10 cellular contexts compared by ENCODE assay signal in genomic region chr3:49691481-49691880, GRCh38. TPM values are rescaled to one million over a fixed set of nuclear protein-coding genes. Genes with fewer than 3 reads are reported as not detected.
DNase-seq lines count a peak whose midpoint lies in the region; ATAC-seq and TF ChIP-seq lines count a peak whose summit lies in the region.
"Not testable (repeated sequence)": the region's sequence is repeated elsewhere in the genome, so short reads cannot be mapped to it uniquely, and the experiment has no call there.
"Had no signal": no experiment of that assay in that cellular context is flagged by ENCODE, and none has a peak within 500 bp of the region (broad histone marks: within the 10 kb centered on the region; RNA-seq: fewer than 3 reads in every experiment).

No MANE protein-coding gene starts in this region.

- not testable (repeated sequence) for H3K27me3 Mint-ChIP-seq in activated B cell treated with CpG ODN at 0.5 μM for 24 hours; activated T-helper 17 cell treated with anti-CD3 and anti-CD28 coated beads, Interleukin-2, amount 50 U/mL, for 72 hours; naive thymus-derived CD4-positive, alpha-beta T cell

- H3K9me3 Mint-ChIP-seq in activated B cell treated with CpG ODN at 0.5 μM for 24 hours; activated T-helper 17 cell treated with anti-CD3 and anti-CD28 coated beads, Interleukin-2, amount 50 U/mL, for 72 hours; naive thymus-derived CD4-positive, alpha-beta T cell: not testable (repeated sequence)

- peak overlapping the region in 6 of 11 experiments; percentile 80 to 94 (median 88); a peak in 6 of 22 replicates for H3K4me2 ChIP-seq in BLaER1 treated with 17β-estradiol and CSF1 and Interleukin-3, amounts not matched to agents 10 nM and 100 nM
- H3K4me2 ChIP-seq in HCT116 (ENCODE audit: low read length) (0 out of 2 replicates have a peak overlapping the region, but pooled peaks have one; percentile 87), hepatocyte (peak overlapping the region; percentile 93)

- not testable (repeated sequence) for BruUV-seq in HCT116 (replicated peaks; lab: Mats Ljungman, UMichigan)

- not testable (repeated sequence) for H3K4me3 ChIP-seq in BLaER1 treated with 17β-estradiol and CSF1 and Interleukin-3, amounts not matched to agents 10 nM and 100 nM; HCT116 (replicated peaks in 1 of 2; ENCODE audit: low read depth in 1 of 2, low read length in 2 of 2); hepatocyte; naive thymus-derived CD4-positive, alpha-beta T cell (ENCODE audit: low read length)
- peak overlapping the region in 1 of 4 donors; percentile 97 for H3K4me3 ChIP-seq in gastrocnemius medialis

- not testable (repeated sequence) for H3K27ac Mint-ChIP-seq in activated B cell treated with CpG ODN at 0.5 μM for 24 hours; activated T-helper 17 cell treated with anti-CD3 and anti-CD28 coated beads, Interleukin-2, amount 50 U/mL, for 72 hours
- H3K27ac Mint-ChIP-seq in naive thymus-derived CD4-positive, alpha-beta T cell: peak overlapping the region in 1 of 9 donors; percentile 10

- intact Hi-C loops in HCT116 (cut with micrococcal nuclease); activated B cell treated with CpG ODN at 0.5 μM for 24 hours (cut with micrococcal nuclease); naive thymus-derived CD4-positive, alpha-beta T cell (cut with micrococcal nuclease); gastrocnemius medialis (cut with DNase I; ENCODE audit: low total_unique reads): not testable (repeated sequence)

- not testable (repeated sequence) for H2AFZ ChIP-seq in HCT116 (ENCODE audit: low read depth, low read length, poor library complexity, severe bottlenecking); hepatocyte

- RAD21 ChIA-PET in HCT116 (lab: Charles Lee; ENCODE audit: low non-redundant PET in 1 of 2, low total read pairs in 2 of 2, uncharacterized antibody in 2 of 2, unreplicated experiment in 2 of 2): not testable (repeated sequence)

- H3K36me3 Mint-ChIP-seq in activated B cell treated with CpG ODN at 0.5 μM for 24 hours (ENCODE audit: low read depth); naive thymus-derived CD4-positive, alpha-beta T cell: not testable (repeated sequence)
- peaks cover 20% of the 10 kb centered on the region for H3K36me3 Mint-ChIP-seq in activated T-helper 17 cell treated with anti-CD3 and anti-CD28 coated beads, Interleukin-2, amount 50 U/mL, for 72 hours (ENCODE audit: low read depth)

- in situ Hi-C loops in gastrocnemius medialis (cut with MboI; ENCODE audit: low sequenced_read_pairs in 4 of 4): not testable (repeated sequence)

- peaks cover 0 to 29% (median 16%) of the 10 kb centered on the region in 11 experiments; a peak in 13 of 22 replicates for H4K20me1 ChIP-seq in BLaER1 treated with 17β-estradiol and CSF1 and Interleukin-3, amounts not matched to agents 10 nM and 100 nM
- not testable (repeated sequence) for H4K20me1 ChIP-seq in HCT116 (ENCODE audit: insufficient read depth); hepatocyte (ENCODE audit: insufficient read depth, poor library complexity, severe bottlenecking)

- H3K36me3 ChIP-seq in BLaER1 treated with 17β-estradiol and CSF1 and Interleukin-3, amounts not matched to agents 10 nM and 100 nM: peaks cover 0 to 16% (median 0%) of the 10 kb centered on the region in 11 experiments; a peak in 1 of 22 replicates
- H3K36me3 ChIP-seq in HCT116 (ENCODE audit: control insufficient read depth in 1 of 2, insufficient read depth in 2 of 2, low read length in 2 of 2); hepatocyte (replicated peaks; ENCODE audit: insufficient read depth, low read depth); naive thymus-derived CD4-positive, alpha-beta T cell (ENCODE audit: control insufficient read depth in 2 of 3, insufficient read depth in 3 of 3, low read length in 3 of 3); gastrocnemius medialis: not testable (repeated sequence)

- H3K9me2 ChIP-seq in HCT116 (ENCODE audit: insufficient read depth); hepatocyte (replicated peaks; ENCODE audit: insufficient read depth): not testable (repeated sequence)

- H3K27ac ChIP-seq in BLaER1 treated with 17β-estradiol and CSF1 and Interleukin-3, amounts not matched to agents 10 nM and 100 nM; HCT116 (ENCODE audit: low read depth, low read length); hepatocyte; naive thymus-derived CD4-positive, alpha-beta T cell (ENCODE audit: low read depth, low read length): not testable (repeated sequence)
- peak overlapping the region; percentile 92 to 99 (median 96) for H3K27ac ChIP-seq in gastrocnemius medialis

- H3K9me3 ChIP-seq in BLaER1 treated with 17β-estradiol and CSF1 and Interleukin-3, amounts not matched to agents 10 nM and 100 nM (replicated peaks in 1 of 11); HCT116 (ENCODE audit: control insufficient read depth in 1 of 2, insufficient read depth in 1 of 2, low read depth in 1 of 2, low read length in 2 of 2); hepatocyte (ENCODE audit: low read depth); naive thymus-derived CD4-positive, alpha-beta T cell (ENCODE audit: control insufficient read depth in 2 of 3, low read length in 3 of 3); gastrocnemius medialis: not testable (repeated sequence)

- H3K4me1 Mint-ChIP-seq in activated B cell treated with CpG ODN at 0.5 μM for 24 hours: peaks cover 36% of the 10 kb centered on the region
- not testable (repeated sequence) for H3K4me1 Mint-ChIP-seq in activated T-helper 17 cell treated with anti-CD3 and anti-CD28 coated beads, Interleukin-2, amount 50 U/mL, for 72 hours
- H3K4me1 Mint-ChIP-seq in naive thymus-derived CD4-positive, alpha-beta T cell: peaks cover 20 to 52% (median 43%) of the 10 kb centered on the region in 7 donors

- not testable (repeated sequence) for TF ChIP-seq RAD21 in HCT116 (IDR thresholded peaks at IDR 0.05; ENCODE audit: low read depth)

- peaks cover 17% of the 10 kb centered on the region for H3K79me2 ChIP-seq in HCT116 (ENCODE audit: insufficient read depth, low read length)
- peaks cover 45% of the 10 kb centered on the region for H3K79me2 ChIP-seq in hepatocyte

- not testable (repeated sequence) for TF ChIP-seq CTCF in HCT116 (IDR thresholded peaks at IDR 0.05 in 2 of 3, conservative IDR thresholded peaks at IDR 0.05 in 1 of 3; ENCODE audit: borderline replicate concordance in 1 of 3, insufficient read depth in 1 of 3, low read depth in 2 of 3, low read length in 2 of 3); activated B cell treated with CpG ODN at 0.5 μM for 24 hours (IDR thresholded peaks at IDR 0.05); hepatocyte (IDR thresholded peaks at IDR 0.05; ENCODE audit: poor library complexity); gastrocnemius medialis (IDR thresholded peaks at IDR 0.05 in 4 of 5, conservative IDR thresholded peaks at IDR 0.05 in 1 of 5)

- DNase-seq in HCT116 (ENCODE audit: low read depth, low spot score); activated B cell treated with CpG ODN at 0.5 μM for 24 hours; hepatocyte (ENCODE audit: low spot score); naive thymus-derived CD4-positive, alpha-beta T cell; gastrocnemius medialis: not testable (repeated sequence)

- peak overlapping the region in 5 of 11 experiments; percentile 44 to 95 (median 92); a peak in 8 of 22 replicates for H3K9ac ChIP-seq in BLaER1 treated with 17β-estradiol and CSF1 and Interleukin-3, amounts not matched to agents 10 nM and 100 nM
- H3K9ac ChIP-seq in HCT116 (ENCODE audit: low read length): not testable (repeated sequence)

- POLR2A ChIA-PET in HCT116 (lab: Charles Lee); activated B cell treated with CpG ODN at 0.5 μM for 24 hours (lab: Charles Lee); naive thymus-derived CD4-positive, alpha-beta T cell (lab: Charles Lee): not testable (repeated sequence)

- not testable (repeated sequence) for TF ChIP-seq POLR2A in HCT116 (IDR thresholded peaks at IDR 0.05; ENCODE audit: borderline replicate concordance, extremely low read depth, insufficient read depth, insufficient read length); gastrocnemius medialis (IDR thresholded peaks at IDR 0.05)

- H3K4me1 ChIP-seq in BLaER1 treated with 17β-estradiol and CSF1 and Interleukin-3, amounts not matched to agents 10 nM and 100 nM: peaks cover 22 to 28% (median 25%) of the 10 kb centered on the region in 10 experiments
- H3K4me1 ChIP-seq in HCT116 (ENCODE audit: control insufficient read depth in 1 of 2, insufficient read depth in 2 of 2, low read length in 2 of 2) (peaks cover 4 to 14% of the 10 kb centered on the region in 2 experiments; a peak in 3 of 4 replicates), gastrocnemius medialis (peaks cover 57 to 79% of the 10 kb centered on the region in 2 donors)
- not testable (repeated sequence) for H3K4me1 ChIP-seq in hepatocyte (ENCODE audit: insufficient read depth)
- peaks cover 6 to 13% of the 10 kb centered on the region in 2 donors for H3K4me1 ChIP-seq in naive thymus-derived CD4-positive, alpha-beta T cell (ENCODE audit: control insufficient read depth in 2 of 2, insufficient read depth in 2 of 2, low read length in 2 of 2)

- 98% methylated on average over 3 of the region's 3 CpGs for WGBS in hepatocyte (ENCODE audit: low lambda C conversion rate, missing lambda C conversion rate)

- not testable (repeated sequence) for H3K27me3 ChIP-seq in BLaER1 treated with 17β-estradiol and CSF1 and Interleukin-3, amounts not matched to agents 10 nM and 100 nM; HCT116 (ENCODE audit: insufficient read depth, low read length); hepatocyte; naive thymus-derived CD4-positive, alpha-beta T cell (ENCODE audit: control insufficient read depth in 2 of 2, insufficient read depth in 2 of 2, low read length in 2 of 2); gastrocnemius medialis

- H3K4me3 Mint-ChIP-seq in activated B cell treated with CpG ODN at 0.5 μM for 24 hours: peak overlapping the region; percentile 41
- H3K4me3 Mint-ChIP-seq in activated T-helper 17 cell treated with anti-CD3 and anti-CD28 coated beads, Interleukin-2, amount 50 U/mL, for 72 hours: peak overlapping the region; percentile 96
- peak overlapping the region in 9 of 10 donors; percentile 17 to 99 (median 95) for H3K4me3 Mint-ChIP-seq in naive thymus-derived CD4-positive, alpha-beta T cell

- CTCF ChIA-PET in HCT116 (lab: Charles Lee); activated B cell treated with CpG ODN at 0.5 μM for 24 hours (lab: Charles Lee); naive thymus-derived CD4-positive, alpha-beta T cell (lab: Charles Lee): not testable (repeated sequence)

- ATAC-seq in HCT116; activated B cell treated with CpG ODN at 0.5 μM for 24 hours (ENCODE audit: low read depth); activated T-helper 17 cell treated with anti-CD3 and anti-CD28 coated beads, Interleukin-2, amount 50 U/mL, for 72 hours (replicated peaks); naive thymus-derived CD4-positive, alpha-beta T cell; gastrocnemius medialis: not testable (repeated sequence)

RNA-seq across cellular contexts. Expression of gene RNF123, which starts 2.1 kb away (rescaled TPM):
- 71.9 TPM for total RNA-seq in HCT116 (2021; ENCODE audit: unreplicated experiment)
- 49.7 and 51.5 TPM in 2 replicates for polyA plus RNA-seq in HCT116 (2012)
- 35.1 and 51.4 TPM in 2 replicates for total RNA-seq in activated B cell treated with CpG ODN at 0.5 μM for 24 hours
- total RNA-seq in activated T-helper 17 cell treated with anti-CD3 and anti-CD28 coated beads, Interleukin-2, amount 50 U/mL, for 72 hours: 10 to 100 TPM; 22.8 to 44.5 TPM
- total RNA-seq in hepatocyte: 27.7 and 32.1 TPM in 2 replicates
- 34.6 and 39.1 TPM in 2 replicates for polyA plus RNA-seq in hepatocyte
- total RNA-seq in naive thymus-derived CD4-positive, alpha-beta T cell: 10 to 100 TPM; 34.5 to 77.2 (median 50.7) TPM
- 10 to 100 TPM in 1 of 2 donors, 1 to 10 TPM in 1; 8.3 to 19.7 TPM for polyA plus RNA-seq in naive thymus-derived CD4-positive, alpha-beta T cell
- 100 to 1,000 TPM in 3 of 4 donors, 10 to 100 TPM in 1; 82.8 to 132 (median 128) TPM for total RNA-seq in gastrocnemius medialis

RNA-seq across cellular contexts. Expression of gene MST1, which starts 2.2 kb away (rescaled TPM):
- total RNA-seq in HCT116 (2021; ENCODE audit: unreplicated experiment) (15.4 TPM), activated B cell treated with CpG ODN at 0.5 μM for 24 hours (4.7 and 8.0 TPM in 2 replicates), hepatocyte (90.3 and 116 TPM in 2 replicates), gastrocnemius medialis (1 to 10 TPM in 3 of 4 donors, under 1 TPM in 1; 0.10 to 4.8 (median 2.4) TPM)
- 11.6 and 11.8 TPM in 2 replicates for polyA plus RNA-seq in HCT116 (2012)
- total RNA-seq in activated T-helper 17 cell treated with anti-CD3 and anti-CD28 coated beads, Interleukin-2, amount 50 U/mL, for 72 hours: 10 to 100 TPM in 1 of 2 donors, 1 to 10 TPM in 1; 8.4 to 28.2 TPM
- 137 and 158 TPM in 2 replicates for polyA plus RNA-seq in hepatocyte
- total RNA-seq in naive thymus-derived CD4-positive, alpha-beta T cell: 10 to 100 TPM in 3 of 5 experiments, 1 to 10 TPM in 2; 7.9 to 12.8 (median 10.0) TPM
- polyA plus RNA-seq in naive thymus-derived CD4-positive, alpha-beta T cell: 1 to 10 TPM in 1 of 2 donors, under 1 TPM in 1; 0.90 to 1.0 TPM

RNA-seq across cellular contexts. Expression of gene APEH, which starts 17.3 kb away (rescaled TPM):
- total RNA-seq in HCT116 (2021; ENCODE audit: unreplicated experiment): 246 TPM
- polyA plus RNA-seq in HCT116 (2012): 185 and 207 TPM in 2 replicates
- total RNA-seq in activated B cell treated with CpG ODN at 0.5 μM for 24 hours: 109 and 113 TPM in 2 replicates
- 100 to 1,000 TPM in 1 of 2 donors, 10 to 100 TPM in 1; 88.6 to 184 TPM for total RNA-seq in activated T-helper 17 cell treated with anti-CD3 and anti-CD28 coated beads, Interleukin-2, amount 50 U/mL, for 72 hours
- total RNA-seq in hepatocyte: 120 and 125 TPM in 2 replicates
- polyA plus RNA-seq in hepatocyte: 138 and 148 TPM in 2 replicates
- total RNA-seq in naive thymus-derived CD4-positive, alpha-beta T cell: 100 to 1,000 TPM in 2 of 5 experiments, 10 to 100 TPM in 3; 75.5 to 151 (median 99.1) TPM
- 100 to 1,000 TPM; 103 to 151 TPM for polyA plus RNA-seq in naive thymus-derived CD4-positive, alpha-beta T cell
- 100 to 1,000 TPM; 103 to 140 (median 108) TPM for total RNA-seq in gastrocnemius medialis

RNA-seq across cellular contexts. Expression of gene AMIGO3, which starts 28.0 kb away (rescaled TPM):
- 0.32 TPM for total RNA-seq in HCT116 (2021; ENCODE audit: unreplicated experiment)
- polyA plus RNA-seq in HCT116 (2012): 1.1 and 1.3 TPM in 2 replicates
- not detected in 2 replicates for total RNA-seq in activated B cell treated with CpG ODN at 0.5 μM for 24 hours
- total RNA-seq in activated T-helper 17 cell treated with anti-CD3 and anti-CD28 coated beads, Interleukin-2, amount 50 U/mL, for 72 hours: under 1 TPM in 1 of 2 donors, not detected in 1; 0.29 TPM
- total RNA-seq in hepatocyte: 0.57 and 0.76 TPM in 2 replicates
- 1.7 and 2.4 TPM in 2 replicates for polyA plus RNA-seq in hepatocyte
- 1 to 10 TPM in 1 of 5 experiments, under 1 TPM in 2, not detected in 2; 0.16 to 1.8 (median 0.24) TPM for total RNA-seq in naive thymus-derived CD4-positive, alpha-beta T cell
- under 1 TPM in 1 of 2 donors, not detected in 1; 0.58 TPM for polyA plus RNA-seq in naive thymus-derived CD4-positive, alpha-beta T cell
- total RNA-seq in gastrocnemius medialis: under 1 TPM in 3 of 4 donors, not detected in 1; 0.10 to 0.76 (median 0.42) TPM
- total RNA-seq: Caco-2, H4, IMR-90 had no signal

RNA-seq across cellular contexts. Expression of gene GMPPB, which starts 32.3 kb away (rescaled TPM):
- 24.1 TPM for total RNA-seq in HCT116 (2021; ENCODE audit: unreplicated experiment)
- polyA plus RNA-seq in HCT116 (2012): 18.6 and 26.6 TPM in 2 replicates
- total RNA-seq in activated B cell treated with CpG ODN at 0.5 μM for 24 hours: 39.9 and 40.7 TPM in 2 replicates
- total RNA-seq in activated T-helper 17 cell treated with anti-CD3 and anti-CD28 coated beads, Interleukin-2, amount 50 U/mL, for 72 hours: 10 to 100 TPM; 22.4 to 38.7 TPM
- 24.3 and 31.5 TPM in 2 replicates for total RNA-seq in hepatocyte
- polyA plus RNA-seq in hepatocyte: 41.0 and 48.7 TPM in 2 replicates
- 10 to 100 TPM; 38.3 to 60.4 (median 43.9) TPM for total RNA-seq in naive thymus-derived CD4-positive, alpha-beta T cell
- polyA plus RNA-seq in naive thymus-derived CD4-positive, alpha-beta T cell: 10 to 100 TPM; 14.9 to 18.1 TPM
- 10 to 100 TPM; 14.2 to 26.1 (median 17.0) TPM for total RNA-seq in gastrocnemius medialis

Comparison
In these comparisons a context has a peak if more than half of its experiments do, and no peak if none do; other contexts are left out.
1. H3K4me3 Mint-ChIP-seq: peak in every context shown above with its lines; median percentile 96 in activated T-helper 17 cell treated with anti-CD3 and anti-CD28 coated beads, Interleukin-2, amount 50 U/mL, for 72 hours; 95 in naive thymus-derived CD4-positive, alpha-beta T cell; 41 in activated B cell treated with CpG ODN at 0.5 μM for 24 hours.